ENCODE assay signal across 19 cellular contexts in the genomic region with DNA sequence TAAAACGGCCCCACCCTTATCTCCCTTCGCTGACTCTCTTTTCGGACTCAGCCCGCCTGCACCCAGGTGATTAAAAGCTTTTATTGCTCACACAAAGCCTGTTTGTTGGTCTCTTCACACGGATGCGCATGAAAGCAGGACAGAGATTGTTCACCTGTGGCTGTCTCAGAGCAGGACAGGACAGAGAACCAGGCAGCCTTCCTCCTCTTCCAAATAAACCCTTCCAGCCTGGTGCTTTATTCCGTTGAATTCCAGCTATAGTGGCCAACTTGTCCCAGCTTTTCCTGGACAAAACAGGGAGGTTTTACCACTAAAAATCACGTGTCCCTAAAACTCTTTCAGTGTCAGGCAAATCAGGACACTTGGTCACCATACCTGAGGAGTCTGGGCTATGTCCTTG. TPM values are rescaled to one million over a fixed set of nuclear protein-coding genes. Genes with fewer than 3 reads are reported as not detected.
"Had no signal": no experiment of that assay in that cellular context is flagged by ENCODE, and none has a peak within 500 bp of the region (broad histone marks: within the 10 kb centered on the region; RNA-seq: fewer than 3 reads in every experiment).

No MANE protein-coding gene starts in this region.

- H3K36me3 ChIP-seq: gastrocnemius medialis, heart left ventricle, pancreas, thoracic aorta had no signal

- ATAC-seq: activated CD4-positive, CD25-positive, alpha-beta regulatory T cell treated with anti-CD3 and anti-CD28 coated beads, Interleukin-2, amount 50 U/mL, for 24 hours; activated naive CD8-positive, alpha-beta T cell treated with anti-CD3 and anti-CD28 coated beads, Interleukin-2, amount 50 U/mL, for 24 hours; activated T-helper 17 cell treated with anti-CD3 and anti-CD28 coated beads, Interleukin-2, amount 50 U/mL, for 72 hours; gastrocnemius medialis; heart left ventricle; left lobe of liver; mucosa of descending colon; naive thymus-derived CD4-positive, alpha-beta T cell; pancreas; stimulated activated effector memory CD8-positive, alpha-beta T cell treated with anti-CD3 and anti-CD28 coated beads, Interleukin-12 subunit alpha, Interleukin-12 subunit beta, amount 100 ng/mL, for 72 hours had no signal

- H3K36me3 Mint-ChIP-seq: naive thymus-derived CD4-positive, alpha-beta T cell; stimulated activated effector memory CD8-positive, alpha-beta T cell treated with anti-CD3 and anti-CD28 coated beads, Interleukin-12 subunit alpha, Interleukin-12 subunit beta, amount 100 ng/mL, for 72 hours had no signal

- H3K27ac ChIP-seq: gastrocnemius medialis, heart left ventricle, pancreas, thoracic aorta had no signal

- H3K27ac Mint-ChIP-seq: activated naive CD4-positive, alpha-beta T cell treated with anti-CD3 and anti-CD28 coated beads for 36 hours; activated naive CD8-positive, alpha-beta T cell treated with anti-CD3 and anti-CD28 coated beads, Interleukin-2, amount 50 U/mL, for 24 hours; activated T-helper 17 cell treated with anti-CD3 and anti-CD28 coated beads, Interleukin-2, amount 50 U/mL, for 72 hours; naive thymus-derived CD4-positive, alpha-beta T cell; stimulated activated effector memory CD8-positive, alpha-beta T cell treated with anti-CD3 and anti-CD28 coated beads, Interleukin-12 subunit alpha, Interleukin-12 subunit beta, amount 100 ng/mL, for 72 hours had no signal

- H3K9me3 ChIP-seq: gastrocnemius medialis, heart left ventricle, mucosa of descending colon, pancreas, thoracic aorta had no signal

- H3K4me3 ChIP-seq: gastrocnemius medialis, heart left ventricle, mucosa of descending colon, pancreas, thoracic aorta had no signal

- H3K4me1 Mint-ChIP-seq: activated naive CD8-positive, alpha-beta T cell treated with anti-CD3 and anti-CD28 coated beads, Interleukin-2, amount 50 U/mL, for 24 hours; activated T-helper 17 cell treated with anti-CD3 and anti-CD28 coated beads, Interleukin-2, amount 50 U/mL, for 72 hours; naive thymus-derived CD4-positive, alpha-beta T cell; stimulated activated effector memory CD8-positive, alpha-beta T cell treated with anti-CD3 and anti-CD28 coated beads, Interleukin-12 subunit alpha, Interleukin-12 subunit beta, amount 100 ng/mL, for 72 hours had no signal

- H3K4me3 Mint-ChIP-seq: activated naive CD4-positive, alpha-beta T cell treated with anti-CD3 and anti-CD28 coated beads for 36 hours; activated naive CD8-positive, alpha-beta T cell treated with anti-CD3 and anti-CD28 coated beads, Interleukin-2, amount 50 U/mL, for 24 hours; activated T-helper 17 cell treated with anti-CD3 and anti-CD28 coated beads, Interleukin-2, amount 50 U/mL, for 72 hours; naive thymus-derived CD4-positive, alpha-beta T cell; stimulated activated effector memory CD8-positive, alpha-beta T cell treated with anti-CD3 and anti-CD28 coated beads, Interleukin-12 subunit alpha, Interleukin-12 subunit beta, amount 100 ng/mL, for 72 hours had no signal

- H3K9me3 Mint-ChIP-seq: activated naive CD4-positive, alpha-beta T cell treated with anti-CD3 and anti-CD28 coated beads for 36 hours; activated naive CD8-positive, alpha-beta T cell treated with anti-CD3 and anti-CD28 coated beads, Interleukin-2, amount 50 U/mL, for 24 hours; activated T-helper 17 cell treated with anti-CD3 and anti-CD28 coated beads, Interleukin-2, amount 50 U/mL, for 72 hours; naive thymus-derived CD4-positive, alpha-beta T cell; stimulated activated effector memory CD8-positive, alpha-beta T cell treated with anti-CD3 and anti-CD28 coated beads, Interleukin-12 subunit alpha, Interleukin-12 subunit beta, amount 100 ng/mL, for 72 hours had no signal

- H3K27me3 ChIP-seq: pancreas had no signal

- DNase-seq: activated CD4-positive, alpha-beta T cell treated with anti-CD3 and anti-CD28 coated beads, Interleukin-2, amount 50 U/mL, for 1 hour; activated naive CD4-positive, alpha-beta T cell treated with anti-CD3 and anti-CD28 coated beads for 36 hours; activated T-cell treated with anti-CD3 and anti-CD28 coated beads for 4 hours; gastrocnemius medialis; heart left ventricle; mucosa of descending colon; naive thymus-derived CD4-positive, alpha-beta T cell; pancreas had no signal

- H3K27me3 Mint-ChIP-seq: activated naive CD8-positive, alpha-beta T cell treated with anti-CD3 and anti-CD28 coated beads, Interleukin-2, amount 50 U/mL, for 24 hours had no signal

- H3K4me1 ChIP-seq: gastrocnemius medialis, heart left ventricle, pancreas had no signal

RNA-seq across cellular contexts. Expression of gene DMRTB1, which starts 9.5 kb away (rescaled TPM):
- total RNA-seq: activated CD8-positive, alpha-beta memory T cell treated with anti-CD3 and anti-CD28 coated beads for 36 hours; activated naive CD4-positive, alpha-beta T cell treated with anti-CD3 and anti-CD28 coated beads for 36 hours; activated T-helper 17 cell treated with anti-CD3 and anti-CD28 coated beads, Interleukin-2, amount 50 U/mL, for 72 hours; dermis microvascular lymphatic vessel endothelial cell; epithelial cell of proximal tubule; gastrocnemius medialis; heart left ventricle; left lobe of liver; lung microvascular endothelial cell; mucosa of descending colon; naive thymus-derived CD4-positive, alpha-beta T cell; pancreas; thoracic aorta; ureter had no signal
